9 cellular contexts compared by ENCODE assay signal in the genomic region with DNA sequence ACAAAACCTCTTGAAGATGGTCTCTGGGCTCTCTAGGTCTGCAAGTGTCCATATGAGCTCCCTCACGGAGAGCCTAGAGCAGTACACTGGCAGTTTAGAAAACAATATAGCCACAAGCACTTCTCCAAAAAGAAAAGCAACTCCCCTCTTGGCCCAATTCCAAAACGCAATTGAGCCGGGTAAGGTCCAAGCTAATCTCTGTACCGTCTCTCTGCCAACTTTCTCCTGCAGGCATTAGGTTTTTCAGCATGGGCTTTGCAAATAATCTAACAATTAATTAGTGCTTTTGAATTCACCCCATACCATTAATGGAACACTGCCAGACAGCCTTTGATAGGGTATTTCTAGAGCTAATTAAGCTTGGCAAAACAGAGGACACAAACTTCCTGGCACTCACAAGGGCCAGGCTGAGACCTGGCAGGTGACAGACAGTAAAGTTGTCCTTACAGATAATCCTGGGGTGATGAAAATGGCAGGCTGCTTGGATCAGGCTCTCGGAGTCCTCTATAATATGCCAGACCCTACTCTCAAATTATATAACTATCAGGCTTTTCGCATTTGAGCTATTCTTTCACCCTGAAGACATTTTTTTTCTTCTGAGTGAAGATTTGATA. TPM values are rescaled to one million over a fixed set of nuclear protein-coding genes. Genes with fewer than 3 reads are reported as not detected.
DNase-seq lines count a peak whose midpoint lies in the region; ATAC-seq and TF ChIP-seq lines count a peak whose summit lies in the region.
"Had no signal": no experiment of that assay in that cellular context is flagged by ENCODE, and none has a peak within 500 bp of the region (broad histone marks: within the 10 kb centered on the region; RNA-seq: fewer than 3 reads in every experiment).

No MANE protein-coding gene starts in this region.

- no peak overlapping the region for H2BK5ac ChIP-seq in mesendoderm (ENCODE audit: low read length)

- no peak overlapping the region for H4K5ac ChIP-seq in mesendoderm (ENCODE audit: low read length)

- H3K27ac ChIP-seq in mesendoderm (ENCODE audit: low read depth, low read length) = no peak overlapping the region
- H3K27ac ChIP-seq: neutrophil had no signal

- in situ Hi-C loops in astrocyte of the spinal cord (cut with HindIII; ENCODE audit: low sequenced_read_pairs) = no loop called here

- no peaks in the 10 kb centered on the region for H3K79me2 ChIP-seq in mesendoderm (ENCODE audit: control insufficient read depth, insufficient read depth, low read length)

- WGBS in mesendoderm (ENCODE audit: extremely low coverage, insufficient coverage, low lambda C conversion rate) = no CpG with 5 or more reads among the region's 6 CpGs

- H3K4me1 ChIP-seq in mesendoderm (ENCODE audit: control insufficient read depth, low read depth, low read length) = no peaks in the 10 kb centered on the region

- no peak overlapping the region for H3K9ac ChIP-seq in mesendoderm (ENCODE audit: low read length)

- no peak overlapping the region for H3K18ac ChIP-seq in mesendoderm (ENCODE audit: low read length)

- H3K27me3 ChIP-seq in mesendoderm (ENCODE audit: insufficient read depth, low read length, poor library complexity) = no peaks in the 10 kb centered on the region
- H3K27me3 ChIP-seq: neutrophil had no signal

- H3K56ac ChIP-seq in mesendoderm (ENCODE audit: low read length) = no peak overlapping the region

- no peak overlapping the region for H2AK5ac ChIP-seq in mesendoderm (ENCODE audit: low read length)

- no peak overlapping the region for H3K4me3 ChIP-seq in astrocyte of the spinal cord (ENCODE audit: low read depth, low read length)
- H3K4me3 ChIP-seq in mesendoderm (ENCODE audit: low read length) = no peak overlapping the region

- no peak overlapping the region for H2BK120ac ChIP-seq in mesendoderm (ENCODE audit: low read depth, low read length)

- H2BK15ac ChIP-seq in mesendoderm (replicated peaks; ENCODE audit: low read depth) = no peak overlapping the region

- peak; percentile 70 for DNase-seq in D341Med (ENCODE audit: low spot score)
- peak; percentile 86 for DNase-seq in NCI-H2029 (lab: John Stamatoyannopoulos, UW)
- peak; percentile 41 for DNase-seq in astrocyte of the spinal cord (ENCODE audit: low read depth, low spot score)
- DNase-seq in mesendoderm = peak; percentile 20
- DNase-seq in omental fat pad (ENCODE audit: low spot score) = no peak
- DNase-seq in stimulated activated naive CD4-positive, alpha-beta T cell treated with Interleukin-2 at 50 U/mL for 16 hours (lab: John Stamatoyannopoulos, UW) = no peak

- TF ChIP-seq CTCF in astrocyte of the spinal cord (IDR thresholded peaks at IDR 0.05; ENCODE audit: low read depth, low read length) (no peak), omental fat pad (IDR thresholded peaks at IDR 0.05) (no peak)

- ATAC-seq in omental fat pad (ENCODE audit: low FRiP score) = no peak
- no peak for ATAC-seq in GM21619 (IDR thresholded peaks at IDR 0.05; ENCODE audit: unreplicated experiment)
- ATAC-seq in HG03565 (IDR thresholded peaks at IDR 0.05; ENCODE audit: unreplicated experiment) = no peak

- no peak overlapping the region for H4K8ac ChIP-seq in mesendoderm (ENCODE audit: low read depth, low read length)

- H3K23ac ChIP-seq in mesendoderm (ENCODE audit: low read length) = no peak overlapping the region

- no peaks in the 10 kb centered on the region for H3K79me1 ChIP-seq in mesendoderm (ENCODE audit: low read length)

- H3K4me2 ChIP-seq in mesendoderm (ENCODE audit: low read length) = no peak overlapping the region

- H3K36me3 ChIP-seq in mesendoderm (ENCODE audit: control insufficient read depth, insufficient read depth, low read length) = no peaks in the 10 kb centered on the region
- H3K36me3 ChIP-seq: neutrophil had no signal

- H3K4ac ChIP-seq in mesendoderm (ENCODE audit: low read depth, low read length) = no peak overlapping the region

RNA-seq across cellular contexts. Expression of gene TGFBR3, which starts 39.8 kb away (rescaled TPM):
- 2.3 TPM for polyA plus RNA-seq in mesendoderm (2013, experiment 1 of 2)
- polyA plus RNA-seq in mesendoderm (2013, experiment 2 of 2) = 2.6 TPM
- 100 to 1,000 TPM; 104 to 267 (median 196) TPM for total RNA-seq in omental fat pad

Comparison
In these comparisons a context has a peak if more than half of its experiments do, and no peak if none do; other contexts are left out.
1. DNase-seq: peak in D341Med (single experiment), NCI-H2029 (single experiment), astrocyte of the spinal cord (single experiment) and mesendoderm (single experiment); none in omental fat pad (single experiment) and stimulated activated naive CD4-positive, alpha-beta T cell treated with Interleukin-2 at 50 U/mL for 16 hours (single experiment).